Comparison of ENCODE assay signal across 25 cellular contexts in genomic region chr1:67626090-67626489, GRCh38. TPM values are rescaled to one million over a fixed set of nuclear protein-coding genes. Genes with fewer than 3 reads are reported as not detected.
A peak's percentile ranks its signal among the peaks of the same experiment; 100 is the strongest.
DNase-seq lines count a peak whose midpoint lies in the region; ATAC-seq, FAIRE-seq and TF ChIP-seq lines count a peak whose summit lies in the region.
"Had no signal": no experiment of that assay in that cellular context is flagged by ENCODE, and none has a peak within 500 bp of the region (broad histone marks: within the 10 kb centered on the region; RNA-seq: fewer than 3 reads in every experiment).

No MANE protein-coding gene starts in this region.

- H3K4me3 ChIP-seq in SJSA1, result no peak overlapping the region
- H3K4me3 ChIP-seq in endothelial cell of umbilical vein (replicated peaks in 1 of 3; ENCODE audit: insufficient read depth in 1 of 3, low read depth in 1 of 3, low read length in 3 of 3), result no peak overlapping the region
- no peak overlapping the region for H3K4me3 ChIP-seq in aorta (ENCODE audit: low read length in 2 of 2)

- CTCF ChIA-PET in endothelial cell of umbilical vein (lab: Charles Lee), result interaction anchor here (1.0 to 1.6 kb wide), 3 partner anchors 57 to 130 kb away, joined by 3 read pairs; no protein-coding TSS in a partner anchor

- H3K4me3 Mint-ChIP-seq in HFFc6, result no peak overlapping the region; the same call in 1 of the 2 replicates
- no peak overlapping the region for H3K4me3 Mint-ChIP-seq in osteocyte (ENCODE audit: unreplicated experiment)
- H3K4me3 Mint-ChIP-seq: CD14-positive monocyte; CD8-positive, alpha-beta memory T cell; T-helper 17 cell had no signal

- no peaks in the 10 kb centered on the region for H3K9me1 ChIP-seq in endothelial cell of umbilical vein (replicated peaks; ENCODE audit: control insufficient read depth, extremely low read depth, insufficient read depth, low read length)

- H3K9ac ChIP-seq in endothelial cell of umbilical vein (replicated peaks; ENCODE audit: extremely low read depth, insufficient read depth, low read length), result no peak overlapping the region

- peaks cover 26% of the 10 kb centered on the region for H3K4me1 ChIP-seq in SJSA1 (replicated peaks)
- peaks cover 56% of the 10 kb centered on the region for H3K4me1 ChIP-seq in endothelial cell of umbilical vein (ENCODE audit: control insufficient read depth, extremely low read depth, insufficient read depth, low read length)
- H3K4me1 ChIP-seq in aorta (ENCODE audit: control insufficient read depth in 1 of 2, insufficient read depth in 2 of 2, low read length in 2 of 2), result peaks cover 0 to 5% of the 10 kb centered on the region in 2 donors
- H3K4me1 ChIP-seq: BE2C had no signal

- H4K20me1 ChIP-seq in endothelial cell of umbilical vein (replicated peaks; ENCODE audit: control insufficient read depth, extremely low read depth, insufficient read depth, low read length), result no peaks in the 10 kb centered on the region

- H3K36me3 Mint-ChIP-seq in HFFc6 (ENCODE audit: low read depth), result peaks cover 14% of the 10 kb centered on the region
- peaks cover 5% of the 10 kb centered on the region for H3K36me3 Mint-ChIP-seq in osteocyte (ENCODE audit: unreplicated experiment)
- H3K36me3 Mint-ChIP-seq: CD14-positive monocyte had no signal

- H3K27me3 ChIP-seq in SJSA1 (replicated peaks) (no peaks in the 10 kb centered on the region), endothelial cell of umbilical vein (ENCODE audit: control insufficient read depth in 2 of 2, insufficient read depth in 2 of 2, low read length in 2 of 2) (no peaks in the 10 kb centered on the region), aorta (ENCODE audit: control insufficient read depth in 1 of 2, insufficient read depth in 2 of 2, low read length in 1 of 2) (no peaks in the 10 kb centered on the region)
- H3K27me3 ChIP-seq: BE2C had no signal

- H3K36me3 ChIP-seq in SJSA1, result no peaks in the 10 kb centered on the region
- H3K36me3 ChIP-seq in endothelial cell of umbilical vein (ENCODE audit: control insufficient read depth in 2 of 2, extremely low read depth in 1 of 2, insufficient read depth in 2 of 2, low read length in 2 of 2), result no peaks in the 10 kb centered on the region
- no peaks in the 10 kb centered on the region for H3K36me3 ChIP-seq in aorta (ENCODE audit: control insufficient read depth in 1 of 2, insufficient read depth in 2 of 2, low read length in 1 of 2)
- H3K36me3 ChIP-seq: BE2C had no signal

- H3K27me3 Mint-ChIP-seq in HFFc6 (ENCODE audit: insufficient read depth), result peaks cover 1% of the 10 kb centered on the region; the same call in 1 of the 2 replicates
- H3K27me3 Mint-ChIP-seq in osteocyte (ENCODE audit: unreplicated experiment), result no peaks in the 10 kb centered on the region

- H3K4me2 ChIP-seq in endothelial cell of umbilical vein (ENCODE audit: insufficient read depth, low read length), result peak overlapping the region; percentile 2

- 98 to 99% methylated on average over 2 of the region's 2 CpGs for WGBS in aorta, 2 donors

- TF ChIP-seq CTCF in HFFc6 (IDR thresholded peaks at IDR 0.05), result no peak
- no peak for TF ChIP-seq CTCF in endothelial cell of umbilical vein (IDR thresholded peaks at IDR 0.05; ENCODE audit: extremely low read depth in 1 of 2, insufficient read depth in 1 of 2, low read depth in 1 of 2, low read length in 2 of 2)
- no peak for TF ChIP-seq CTCF in osteocyte (IDR thresholded peaks at IDR 0.05)

- no peak for FAIRE-seq in endothelial cell of umbilical vein (lab: Jason Lieb, UNC)
- FAIRE-seq: GM18507, HepG2, RCC 7860 had no signal

- DNase-seq in HFFc6 (no peak), SJSA1 (ENCODE audit: low read depth in 1 of 2, low spot score in 2 of 2) (no peak), endothelial cell of umbilical vein (ENCODE audit: low read depth, low spot score) (no peak), osteocyte (ENCODE audit: extremely low spot score, unreplicated experiment) (no peak), aorta (no peak), AG08396 (ENCODE audit: low spot score) (no peak)
- DNase-seq in activated CD8-positive, alpha-beta memory T cell treated with anti-CD3 and anti-CD28 coated beads, Interleukin-2, amount 50 U/mL, for 48 hours, result no peak
- DNase-seq: BE2C; CD8-positive, alpha-beta memory T cell; DMS153; DND-41; GOT3; Kasumi-1; NCI-H1417; NCI-H1694; NCI-H2029 treated with DMSO at 0.1 percent for 48 hours; NCI-H2227 treated with DMSO at 0.1 percent for 48 hours; NCI-H526 treated with DMSO at 0.1 percent for 48 hours; T-helper 17 cell had no signal

- intact Hi-C loops in endothelial cell of umbilical vein (cut with micrococcal nuclease) (loop anchor here (1.0 to 5.0 kb wide), 10 partner anchors 8 to 206 kb away; partner anchors contain the start of genes GADD45A and GNG12), aorta (cut with DNase I) (no loop called here)

- dilution Hi-C loops in endothelial cell of umbilical vein (cut with MboI; ENCODE audit: extremely low pct_ligation_motif_present, low sequenced_read_pairs), result no loop called here

- no peak for TF ChIP-seq POLR2A in endothelial cell of umbilical vein (IDR thresholded peaks at IDR 0.05; ENCODE audit: low read depth, low read length)

- H3K27ac Mint-ChIP-seq in HFFc6 (peak overlapping the region; percentile 55), osteocyte (ENCODE audit: unreplicated experiment) (peak overlapping the region; percentile 61)
- H3K27ac Mint-ChIP-seq: CD8-positive, alpha-beta memory T cell; T-helper 17 cell had no signal

- H3K4me1 Mint-ChIP-seq in HFFc6 (ENCODE audit: low read depth) (peaks cover 44% of the 10 kb centered on the region), osteocyte (ENCODE audit: unreplicated experiment) (peaks cover 9% of the 10 kb centered on the region)
- H3K4me1 Mint-ChIP-seq: CD14-positive monocyte; CD8-positive, alpha-beta memory T cell had no signal

- no TSS peak for BruUV-seq in endothelial cell of umbilical vein (replicated peaks; lab: Mats Ljungman, UMichigan)

- no peak for ATAC-seq in GM18502 (IDR thresholded peaks at IDR 0.05; ENCODE audit: poor library complexity, unreplicated experiment)
- ATAC-seq in aorta (ENCODE audit: low FRiP score), result no peak
- ATAC-seq: HepG2, SK-N-SH treated with all-trans-retinoic acid at 6 μM for 48 hours, T-helper 17 cell had no signal

- peak overlapping the region; percentile 47 for H3K27ac ChIP-seq in SJSA1
- peak overlapping the region; percentile 82 for H3K27ac ChIP-seq in endothelial cell of umbilical vein (ENCODE audit: insufficient read depth, low read depth, low read length)
- H3K27ac ChIP-seq in aorta (ENCODE audit: low read depth in 1 of 2, low read length in 2 of 2), result no peak overlapping the region

- H3K9me3 ChIP-seq in SJSA1 (replicated peaks), result peaks cover 11% of the 10 kb centered on the region; the same call in 1 of the 2 replicates
- H3K9me3 ChIP-seq in endothelial cell of umbilical vein (replicated peaks; ENCODE audit: control insufficient read depth, insufficient read depth, low read length), result no peaks in the 10 kb centered on the region
- H3K9me3 ChIP-seq in aorta (ENCODE audit: control insufficient read depth, low read length), result peaks cover 1% of the 10 kb centered on the region
- H3K9me3 ChIP-seq: BE2C had no signal

- POLR2A ChIA-PET in endothelial cell of umbilical vein (lab: Charles Lee), result no interaction called here

- H2AFZ ChIP-seq in endothelial cell of umbilical vein (ENCODE audit: low read depth, low read length), result no peak overlapping the region

- peaks cover 7% of the 10 kb centered on the region for H3K9me3 Mint-ChIP-seq in HFFc6
- H3K9me3 Mint-ChIP-seq in osteocyte (ENCODE audit: unreplicated experiment), result peaks cover 15% of the 10 kb centered on the region

- no peaks in the 10 kb centered on the region for H3K79me2 ChIP-seq in endothelial cell of umbilical vein (ENCODE audit: control insufficient read depth, insufficient read depth, low read length)

TF ChIP-seq in endothelial cell of umbilical vein, 7 proteins besides CTCF, POLR2A, EP300 and RAD21:
- TF ChIP-seq POLR2AphosphoS5 (IDR thresholded peaks at IDR 0.05; ENCODE audit: insufficient read depth, low read depth, low read length), result no peak

RNA-seq across cellular contexts. Expression of gene GADD45A, which starts 58.9 kb away (rescaled TPM):
- total RNA-seq in HFFc6 (2021; fragmentation: NEBNext Ultra II Directional; extraction: Animal tissue kit (Norgen Biotek cat#: 25700)), result 10 to 100 TPM; 80.3 to 93.2 (median 83.8) TPM
- 63.1 and 125 TPM in 2 replicates for total RNA-seq in SJSA1 (2014; rRNA removed; shearing (Covaris generic))
- total RNA-seq in endothelial cell of umbilical vein (77.4 and 91.6 TPM in 2 replicates), osteocyte (43.3 and 45.3 TPM in 2 replicates), aorta (100 to 1,000 TPM in 1 of 2 donors, 10 to 100 TPM in 1; 49.7 to 158 TPM)
- polyA plus RNA-seq in endothelial cell of umbilical vein (54.9 and 87.6 TPM in 2 replicates), aorta (100 to 1,000 TPM; 154 to 186 TPM)
- 78.4 and 85.9 TPM in 2 replicates for polyA plus RNA-seq in endothelial cell of umbilical vein (2011; cell fraction: cytosol; rRNA removed)
- polyA plus RNA-seq in endothelial cell of umbilical vein (2011; cell fraction: nucleus; rRNA removed), result 237 and 327 TPM in 2 replicates
- polyA plus RNA-seq in endothelial cell of umbilical vein (2012), result 104 and 119 TPM in 2 replicates
- 16.1 and 31.1 TPM in 2 replicates for polyA minus RNA-seq in endothelial cell of umbilical vein
- 8.3 TPM for polyA minus RNA-seq in endothelial cell of umbilical vein (2011; cell fraction: cytosol; rRNA and poly(A)+ RNA removed)
- polyA minus RNA-seq in endothelial cell of umbilical vein (2011; cell fraction: nucleus; rRNA and poly(A)+ RNA removed), result 71.4 and 153 TPM in 2 replicates

Comparison
In these comparisons a context has a peak if more than half of its experiments do, and no peak if none do; other contexts are left out.
1. H3K27ac ChIP-seq: peak in SJSA1 (single experiment) and endothelial cell of umbilical vein (single experiment); none in aorta (0 of 2).